8 cellular contexts compared by ENCODE assay signal in the genomic region with DNA sequence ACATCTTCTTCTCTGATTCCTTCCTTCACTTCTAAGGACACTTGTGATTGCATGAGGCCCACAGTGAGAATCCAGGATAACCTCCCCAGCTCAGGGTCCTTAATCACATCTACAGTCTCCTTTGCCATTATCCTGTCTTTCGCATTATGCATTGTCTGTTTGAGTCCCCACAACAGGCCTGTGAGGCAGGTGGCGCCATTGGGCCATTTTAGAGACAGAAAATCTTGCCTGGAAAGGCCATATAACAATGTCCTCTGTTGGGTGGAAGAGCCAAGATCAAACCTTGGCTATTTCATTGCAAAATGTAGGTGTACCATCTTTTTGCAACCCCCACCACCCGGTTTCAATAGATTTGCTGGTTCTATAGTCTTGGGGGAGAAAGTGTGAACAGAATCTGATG. TPM values are rescaled to one million over a fixed set of nuclear protein-coding genes. Genes with fewer than 3 reads are reported as not detected.
DNase-seq lines count a peak whose midpoint lies in the region; ATAC-seq and TF ChIP-seq lines count a peak whose summit lies in the region.

No MANE protein-coding gene starts in this region.

- H3K9ac ChIP-seq in mesenchymal stem cell (ENCODE audit: low read length) = no peak overlapping the region

- no peak overlapping the region for H4K91ac ChIP-seq in mesenchymal stem cell (ENCODE audit: low read length)

- WGBS in mesenchymal stem cell = 17% methylated on average over 2 of the region's 3 CpGs

- ATAC-seq in GM21576 (IDR thresholded peaks at IDR 0.05; ENCODE audit: unreplicated experiment) = peak; percentile 75

- intact Hi-C loops in dorsolateral prefrontal cortex (cut with DNase I) = no loop called here

- no peak overlapping the region for H2BK5ac ChIP-seq in mesenchymal stem cell (ENCODE audit: low read depth, low read length, poor library complexity, severe bottlenecking)

- no peaks in the 10 kb centered on the region for H3K9me3 ChIP-seq in mesenchymal stem cell (ENCODE audit: control insufficient read depth, low read length)

- no peak overlapping the region for H2BK15ac ChIP-seq in mesenchymal stem cell (ENCODE audit: low read depth, poor library complexity, severe bottlenecking)

- H3K27ac Mint-ChIP-seq in activated CD4-positive, alpha-beta T cell treated with anti-CD3 and anti-CD28 coated beads, Interleukin-2, amount 10 ng/mL, durations not matched to agents 7 days and 5 days = no peak overlapping the region

- peaks cover 5% of the 10 kb centered on the region for H3K4me1 ChIP-seq in mesenchymal stem cell (ENCODE audit: control insufficient read depth, insufficient read depth, low read depth, low read length)

- no peak overlapping the region for H3K14ac ChIP-seq in mesenchymal stem cell (ENCODE audit: low read length in 2 of 2)

- no peak overlapping the region for H4K8ac ChIP-seq in mesenchymal stem cell (ENCODE audit: low read length)

- no peak overlapping the region for H3K4me2 ChIP-seq in mesenchymal stem cell (ENCODE audit: low read length, poor library complexity, severe bottlenecking)

- no peak overlapping the region for H3K4me3 Mint-ChIP-seq in activated CD4-positive, alpha-beta T cell treated with anti-CD3 and anti-CD28 coated beads, Interleukin-2, amount 10 ng/mL, durations not matched to agents 7 days and 5 days

- no peak overlapping the region for H3K4ac ChIP-seq in mesenchymal stem cell (ENCODE audit: low read depth in 1 of 2, low read length in 2 of 2)

- peak in 55 of 56 donors; percentile 35 to 82 (median 65) for TF ChIP-seq CTCF in dorsolateral prefrontal cortex (IDR thresholded peaks at IDR 0.05 in 54 of 56, conservative IDR thresholded peaks at IDR 0.05 in 2 of 56; ENCODE audit: low read depth in 1 of 56, partially characterized antibody in 56 of 56)

- H3K4me3 ChIP-seq in dorsolateral prefrontal cortex (no peak overlapping the region), mesenchymal stem cell (ENCODE audit: insufficient read depth in 1 of 2, low read depth in 1 of 2, low read length in 2 of 2) (no peak overlapping the region)

- H3K27ac ChIP-seq in dorsolateral prefrontal cortex (no peak overlapping the region), mesenchymal stem cell (ENCODE audit: low read length, poor library complexity, severe bottlenecking) (no peak overlapping the region)

- H3K23ac ChIP-seq in mesenchymal stem cell (ENCODE audit: low read length in 2 of 2) = no peak overlapping the region

- H3K79me1 ChIP-seq in mesenchymal stem cell (replicated peaks; ENCODE audit: low read length, poor library complexity, severe bottlenecking) = no peaks in the 10 kb centered on the region

- H3K36me3 Mint-ChIP-seq in activated CD4-positive, alpha-beta T cell treated with anti-CD3 and anti-CD28 coated beads, Interleukin-2, amount 10 ng/mL, durations not matched to agents 7 days and 5 days (ENCODE audit: low read depth) = no peaks in the 10 kb centered on the region

- no peaks in the 10 kb centered on the region for H3K36me3 ChIP-seq in mesenchymal stem cell (ENCODE audit: control insufficient read depth in 1 of 2, insufficient read depth in 2 of 2, low read depth in 1 of 2, low read length in 2 of 2)

- no peak overlapping the region for H2AFZ ChIP-seq in mesenchymal stem cell (ENCODE audit: low read depth, low read length)

- H3K27me3 ChIP-seq in dorsolateral prefrontal cortex = peaks cover 0 to 9% (median 0%) of the 10 kb centered on the region in 45 donors
- H3K27me3 ChIP-seq in mesenchymal stem cell (ENCODE audit: control insufficient read depth in 1 of 2, insufficient read depth in 1 of 2, low read length in 2 of 2) = no peaks in the 10 kb centered on the region

- no peak overlapping the region for H3K18ac ChIP-seq in mesenchymal stem cell (ENCODE audit: low read depth in 1 of 2, low read length in 2 of 2)

- H2BK12ac ChIP-seq in mesenchymal stem cell (ENCODE audit: low read length in 2 of 2) = no peak overlapping the region

- no peaks in the 10 kb centered on the region for H3K4me1 Mint-ChIP-seq in activated CD4-positive, alpha-beta T cell treated with anti-CD3 and anti-CD28 coated beads, Interleukin-2, amount 10 ng/mL, durations not matched to agents 7 days and 5 days

- POLR2A ChIA-PET in activated CD4-positive, alpha-beta T cell treated with anti-CD3 and anti-CD28 coated beads, Interleukin-2, amount 10 ng/mL, durations not matched to agents 7 days and 5 days (lab: Charles Lee) = no interaction called here

- no peak overlapping the region for H2BK120ac ChIP-seq in mesenchymal stem cell (ENCODE audit: low read depth, low read length)

- DNase-seq in EL (peak; percentile 53), NCI-H1092 treated with DMSO at 0.1 percent for 48 hours (lab: John Stamatoyannopoulos, UW) (peak; percentile 21), dorsolateral prefrontal cortex (peak in 9 of 10 donors; percentile 9 to 79 (median 51)), mesenchymal stem cell (peak; percentile 57), DMS79 (lab: John Stamatoyannopoulos, UW) (no peak)
- peak; percentile 64 for DNase-seq in activated CD4-positive, alpha-beta T cell treated with anti-CD3 and anti-CD28 coated beads, Interleukin-2, amount 10 ng/mL, durations not matched to agents 7 days and 5 days
- DNase-seq in stimulated activated CD8-positive, alpha-beta memory T cell treated with anti-CD3 and anti-CD28 coated beads, Interleukin-7, amount 100 ng/mL, for 4 hours (ENCODE audit: low read depth in 2 of 2) = peak; percentile 45 to 46

- no peak overlapping the region for H2AK5ac ChIP-seq in mesenchymal stem cell (ENCODE audit: low read length, severe bottlenecking)

- no peaks in the 10 kb centered on the region for H3K9me3 Mint-ChIP-seq in activated CD4-positive, alpha-beta T cell treated with anti-CD3 and anti-CD28 coated beads, Interleukin-2, amount 10 ng/mL, durations not matched to agents 7 days and 5 days

- peaks cover 9% of the 10 kb centered on the region for H3K27me3 Mint-ChIP-seq in activated CD4-positive, alpha-beta T cell treated with anti-CD3 and anti-CD28 coated beads, Interleukin-2, amount 10 ng/mL, durations not matched to agents 7 days and 5 days

- CTCF ChIA-PET in activated CD4-positive, alpha-beta T cell treated with anti-CD3 and anti-CD28 coated beads, Interleukin-2, amount 10 ng/mL, durations not matched to agents 7 days and 5 days (lab: Charles Lee) = no interaction called here

RNA-seq across cellular contexts. Expression of a gene that starts 11.8 kb away (rescaled TPM):
- total RNA-seq in activated CD4-positive, alpha-beta T cell treated with anti-CD3 and anti-CD28 coated beads, Interleukin-2, amount 10 ng/mL, durations not matched to agents 7 days and 5 days = 10 to 100 TPM; 25.7 to 34.1 TPM
- 100 to 1,000 TPM in 77 of 120 experiments, 10 to 100 TPM in 43; 64.1 to 133 (median 104) TPM for total RNA-seq in dorsolateral prefrontal cortex
- 20.4 TPM for polyA plus RNA-seq in mesenchymal stem cell (2013, experiment 1 of 2)
- polyA plus RNA-seq in mesenchymal stem cell (2013, experiment 2 of 2) = 21.4 TPM
